In the genomic region with DNA sequence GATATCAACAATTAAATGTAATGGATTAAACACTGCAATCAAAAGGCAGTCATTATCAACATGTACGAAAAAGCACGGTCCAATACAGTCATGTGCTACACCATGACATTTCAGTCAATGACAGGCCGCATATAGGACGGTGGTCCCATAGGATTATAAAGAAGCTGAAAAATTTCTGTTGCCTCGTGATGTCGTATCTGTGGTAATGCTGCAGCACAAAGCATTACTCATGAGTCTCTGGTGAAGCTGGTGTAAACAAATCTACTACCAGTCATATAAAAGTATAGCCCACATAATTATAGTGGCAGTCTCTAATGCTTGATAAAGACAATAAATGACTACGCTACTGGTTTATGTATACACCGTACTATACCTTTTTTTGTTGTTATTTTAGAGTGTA, we compare ENCODE assay signal across 22 cellular contexts.
"Had no signal": no experiment of that assay in that cellular context is flagged by ENCODE, and none has a peak within 500 bp of the region (broad histone marks: within the 10 kb centered on the region; RNA-seq: fewer than 3 reads in every experiment).

No MANE protein-coding gene starts in this region.

- H3K27me3 ChIP-seq: breast epithelium, spleen, upper lobe of left lung had no signal

- H3K36me3 ChIP-seq: breast epithelium, spleen, thoracic aorta, upper lobe of left lung had no signal

- DNase-seq: activated CD4-positive, alpha-beta T cell treated with anti-CD3 and anti-CD28 coated beads, Interleukin-2, amount 50 U/mL, for 1 hour; activated CD4-positive, CD25-positive, alpha-beta regulatory T cell treated with anti-CD3 and anti-CD28 coated beads, Interleukin-2, amount 50 U/mL, for 72 hours; activated CD8-positive, alpha-beta memory T cell treated with anti-CD3 and anti-CD28 coated beads, Interleukin-2, amount 50 U/mL, for 4 hours; activated effector memory CD4-positive, alpha-beta T cell treated with Interleukin-2 at 50 U/mL for 16 hours; activated naive CD4-positive, alpha-beta T cell treated with anti-CD3 and anti-CD28 coated beads, Interleukin-2, amount 10 ng/mL, durations not matched to agents 7 days and 5 days; activated naive CD8-positive, alpha-beta T cell treated with anti-CD3 and anti-CD28 coated beads, Interleukin-2, amount 50 U/mL, for 24 hours; activated T-cell treated with anti-CD3 and anti-CD28 coated beads, Interleukin-2, amount 50 U/mL, for 48 hours; aorta; effector CD8-positive, alpha-beta T cell; foreskin melanocyte; glutamatergic neuron; hippocampal formation; nephron progenitor cell; nucleus accumbens; spleen; stimulated activated CD4-positive, alpha-beta T cell treated with anti-CD3 and anti-CD28 coated beads, Interleukin-4, amount 100 ng/mL, for 4 hours; stimulated activated naive B cell treated with anti-CD40 and anti-IgM and Interleukin-4, amounts not matched to agents 10 μg/mL and 1 μg/mL and 100 μg/mL, for 72 hours; upper lobe of left lung had no signal

- H3K4me1 ChIP-seq: breast epithelium, spleen, upper lobe of left lung had no signal

- H3K4me3 ChIP-seq: breast epithelium, lung, spleen, thoracic aorta, upper lobe of left lung had no signal

- H3K27ac ChIP-seq: breast epithelium, spleen, thoracic aorta, upper lobe of left lung, VCaP had no signal

- H3K9me3 ChIP-seq: breast epithelium, spleen, thoracic aorta, upper lobe of left lung had no signal
